34 cellular contexts compared by ENCODE assay signal in the genomic region with DNA sequence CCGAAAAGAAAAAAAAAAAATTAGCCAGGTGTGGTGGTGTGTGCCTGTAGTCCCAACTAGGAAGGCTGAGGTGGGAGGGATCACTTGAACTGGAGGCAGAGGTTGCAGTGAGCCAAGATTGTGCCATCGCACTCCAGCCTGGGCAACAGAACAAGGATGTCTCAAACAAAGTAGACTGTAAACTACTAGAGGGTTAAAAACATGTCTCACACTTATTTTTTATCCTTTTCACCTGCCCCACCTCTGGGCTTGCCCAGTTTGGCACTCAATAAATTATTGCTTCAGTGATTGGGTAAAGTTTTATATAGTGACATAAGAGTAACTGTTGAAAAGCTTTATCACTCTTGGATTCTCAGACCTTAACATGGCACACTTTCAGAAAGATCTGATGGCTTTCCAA. TPM values are rescaled to one million over a fixed set of nuclear protein-coding genes. Genes with fewer than 3 reads are reported as not detected.
"Had no signal": no experiment of that assay in that cellular context is flagged by ENCODE, and none has a peak within 500 bp of the region (broad histone marks: within the 10 kb centered on the region; RNA-seq: fewer than 3 reads in every experiment).

No MANE protein-coding gene starts in this region.

- H3K4me2 ChIP-seq: hepatocyte had no signal

- ATAC-seq: activated T-helper 17 cell treated with anti-CD3 and anti-CD28 coated beads, Interleukin-2, amount 50 U/mL, for 72 hours; effector memory CD8-positive, alpha-beta T cell; left ventricle myocardium superior; pancreas had no signal

- H3K27me3 ChIP-seq: adrenal gland, hepatocyte, neutrophil, pancreas, right lobe of liver, tibial artery had no signal

- H3K4me3 Mint-ChIP-seq: activated T-cell treated with anti-CD3 and anti-CD28 coated beads, Interleukin-2, amount 50 U/mL, for 24 hours; activated T-helper 17 cell treated with anti-CD3 and anti-CD28 coated beads, Interleukin-2, amount 50 U/mL, for 72 hours; central memory CD8-positive, alpha-beta T cell; effector memory CD8-positive, alpha-beta T cell; immature natural killer cell; nephron; stimulated activated naive CD8-positive, alpha-beta T cell treated with anti-CD3 and anti-CD28 coated beads, Interleukin-15, Interleukin-2, amounts not matched to agents 100 ng/mL and 50 ng/mL, for 24 hours; T-helper 2 cell treated with Interferon-gamma antibody and Interleukin-4, amounts not matched to agents 5 μg/mL and 100 μg/mL, for 36 hours had no signal

- H3K9me3 ChIP-seq: adrenal gland, neutrophil, pancreas, right lobe of liver, tibial artery had no signal

- H3K4me3 ChIP-seq: adrenal gland, hepatocyte, pancreas, right lobe of liver, skin epidermis, tibial artery had no signal

- H3K36me3 ChIP-seq: adrenal gland, neutrophil, pancreas, right lobe of liver, tibial artery, WERI-Rb-1 had no signal

- H3K27me3 Mint-ChIP-seq: activated naive CD8-positive, alpha-beta T cell; activated T-cell treated with anti-CD3 and anti-CD28 coated beads, Interleukin-2, amount 50 U/mL, for 24 hours; activated T-helper 17 cell treated with anti-CD3 and anti-CD28 coated beads, Interleukin-2, amount 50 U/mL, for 72 hours; central memory CD8-positive, alpha-beta T cell; effector memory CD8-positive, alpha-beta T cell; stimulated activated naive CD8-positive, alpha-beta T cell treated with anti-CD3 and anti-CD28 coated beads, Interleukin-15, Interleukin-2, amounts not matched to agents 100 ng/mL and 50 ng/mL, for 24 hours; T-cell had no signal

- H2AFZ ChIP-seq: hepatocyte had no signal

- H3K27ac ChIP-seq: adrenal gland, hepatocyte, pancreas, right lobe of liver, skin epidermis, WERI-Rb-1 had no signal

- H3K9me3 Mint-ChIP-seq: activated T-cell treated with anti-CD3 and anti-CD28 coated beads, Interleukin-2, amount 50 U/mL, for 24 hours; activated T-helper 17 cell treated with anti-CD3 and anti-CD28 coated beads, Interleukin-2, amount 50 U/mL, for 72 hours; central memory CD8-positive, alpha-beta T cell; effector memory CD8-positive, alpha-beta T cell; immature natural killer cell; nephron; T-cell; T-helper 2 cell treated with Interferon-gamma antibody and Interleukin-4, amounts not matched to agents 5 μg/mL and 100 μg/mL, for 36 hours had no signal

- H3K27ac Mint-ChIP-seq: activated naive CD8-positive, alpha-beta T cell; activated T-cell treated with anti-CD3 and anti-CD28 coated beads, Interleukin-2, amount 50 U/mL, for 24 hours; activated T-helper 17 cell treated with anti-CD3 and anti-CD28 coated beads, Interleukin-2, amount 50 U/mL, for 72 hours; effector memory CD8-positive, alpha-beta T cell; immature natural killer cell; stimulated activated naive CD8-positive, alpha-beta T cell treated with anti-CD3 and anti-CD28 coated beads, Interleukin-15, Interleukin-2, amounts not matched to agents 100 ng/mL and 50 ng/mL, for 24 hours; T-helper 2 cell treated with Interferon-gamma antibody and Interleukin-4, amounts not matched to agents 5 μg/mL and 100 μg/mL, for 36 hours had no signal

- DNase-seq: activated CD4-positive, alpha-beta T cell treated with anti-CD3 and anti-CD28 coated beads, Interleukin-2, amount 50 U/mL, for 1 hour; activated CD4-positive, CD25-positive, alpha-beta regulatory T cell treated with anti-CD3 and anti-CD28 coated beads, Interleukin-2, amount 50 U/mL, for 72 hours; activated CD8-positive, alpha-beta memory T cell treated with anti-CD3 and anti-CD28 coated beads for 24 hours; activated CD8-positive, alpha-beta memory T cell treated with anti-CD3 and anti-CD28 coated beads, Interleukin-2, amount 50 U/mL, for 4 hours; activated T-cell treated with anti-CD3 and anti-CD28 coated beads, Interleukin-2, amount 50 U/mL, for 24 hours; adrenal gland; effector memory CD8-positive, alpha-beta T cell; foreskin fibroblast; glutamatergic neuron; immature natural killer cell; kidney glomerular epithelial cell; left ventricle myocardium superior; pancreas; right lobe of liver; stimulated activated CD4-positive, alpha-beta T cell treated with anti-CD3 and anti-CD28 coated beads, Interleukin-1b, Interleukin-23, amount 100 ng/mL, for 48 hours; substantia nigra; tibial artery; WERI-Rb-1 had no signal

RNA-seq across cellular contexts. Expression of gene NPFF, which starts 56.2 kb away (rescaled TPM):
- total RNA-seq: activated T-helper 17 cell treated with anti-CD3 and anti-CD28 coated beads, Interleukin-2, amount 50 U/mL, for 72 hours; adrenal gland; astrocyte; dermis microvascular lymphatic vessel endothelial cell; fibroblast of lung; hepatocyte; left ventricle myocardium superior; myocyte; pancreas; pulmonary artery endothelial cell; right lobe of liver; T-cell; urinary bladder had no signal
- polyA plus RNA-seq: fibroblast of lung, immature natural killer cell, urinary bladder had no signal
